In genomic region chr1:202235856-202236837, GRCh38 we compare ENCODE assay signal across 8 cellular contexts. TPM values are rescaled to one million over a fixed set of nuclear protein-coding genes. Genes with fewer than 3 reads are reported as not detected.
DNase-seq lines count a peak whose midpoint lies in the region; ATAC-seq and TF ChIP-seq lines count a peak whose summit lies in the region.

No MANE protein-coding gene starts in this region.

- H3K27ac Mint-ChIP-seq in Calu3 (ENCODE audit: unreplicated experiment) (peak overlapping the region; percentile 34), memory B cell (no peak overlapping the region)

- H3K36me3 Mint-ChIP-seq in Calu3 (ENCODE audit: insufficient read depth, unreplicated experiment) (peaks cover 7% of the 10 kb centered on the region), memory B cell (no peaks in the 10 kb centered on the region)

- DNase-seq in Calu3 (peak; percentile 95), NCI-H345 treated with DMSO at 0.1 percent for 48 hours (lab: John Stamatoyannopoulos, UW; ENCODE audit: unreplicated experiment) (peak; percentile 48), dermis blood vessel endothelial cell (peak; percentile 81), memory B cell (ENCODE audit: low spot score in 2 of 2) (peak; percentile 57 to 67)
- peak; percentile 84 for DNase-seq in activated CD4-positive, alpha-beta T cell treated with anti-CD3 and anti-CD28 coated beads for 48 hours
- peak; percentile 41 for DNase-seq in stimulated activated CD8-positive, alpha-beta memory T cell treated with anti-CD3 and anti-CD28 coated beads, Interleukin-15, amount 100 ng/mL, for 24 hours (ENCODE audit: low read depth)

- peaks cover 27% of the 10 kb centered on the region for H3K27me3 Mint-ChIP-seq in Calu3 (ENCODE audit: unreplicated experiment)
- H3K27me3 Mint-ChIP-seq in memory B cell, result peaks cover 17% of the 10 kb centered on the region

- intact Hi-C loops in Calu3 (cut with micrococcal nuclease; ENCODE audit: unreplicated experiment), result no loop called here

- ATAC-seq in HG02642 (IDR thresholded peaks at IDR 0.05; ENCODE audit: poor library complexity, unreplicated experiment), result peak; percentile 57
- peak; percentile 73 for ATAC-seq in memory B cell (ENCODE audit: low read depth)
- no peak for ATAC-seq in GM18909 (IDR thresholded peaks at IDR 0.05; ENCODE audit: poor library complexity, unreplicated experiment)

- H3K4me3 Mint-ChIP-seq in Calu3 (ENCODE audit: low read depth, unreplicated experiment), result peak overlapping the region; percentile 40
- H3K4me3 Mint-ChIP-seq in memory B cell, result no peak overlapping the region

- H3K9me3 Mint-ChIP-seq in Calu3 (ENCODE audit: low read depth, unreplicated experiment), result no peaks in the 10 kb centered on the region
- no peaks in the 10 kb centered on the region for H3K9me3 Mint-ChIP-seq in memory B cell

- peaks cover 27% of the 10 kb centered on the region for H3K4me1 Mint-ChIP-seq in Calu3 (ENCODE audit: low read depth, unreplicated experiment)
- no peaks in the 10 kb centered on the region for H3K4me1 Mint-ChIP-seq in memory B cell

- TF ChIP-seq CTCF in Calu3 (IDR thresholded peaks at IDR 0.05; ENCODE audit: unreplicated experiment), result peak; percentile 96

- CTCF ChIA-PET in Calu3 (lab: Charles Lee), result interaction anchor here (0.6 to 1.5 kb wide), 11 partner anchors 11 to 484 kb away, joined by 3 to 13 read pairs (median 3); partner anchors contain the start of gene LGR6

- BruUV-seq in Calu3 (replicated peaks; lab: Mats Ljungman, UMichigan), result no TSS peak

RNA-seq across cellular contexts. Expression of gene LGR6, which starts 42.5 kb away (rescaled TPM):
- total RNA-seq in Calu3 (2022) (not detected in 2 replicates), dermis blood vessel endothelial cell (not detected in 2 replicates)

Comparison
In these comparisons a context has a peak if more than half of its experiments do, and no peak if none do; other contexts are left out.
1. DNase-seq: peak in every context shown above with its lines; median percentile 95 in Calu3; 84 in activated CD4-positive, alpha-beta T cell treated with anti-CD3 and anti-CD28 coated beads for 48 hours; 81 in dermis blood vessel endothelial cell; 62 in memory B cell; 48 in NCI-H345 treated with DMSO at 0.1 percent for 48 hours; 41 in stimulated activated CD8-positive, alpha-beta memory T cell treated with anti-CD3 and anti-CD28 coated beads, Interleukin-15, amount 100 ng/mL, for 24 hours.